ENCODE assay signal across 1 cellular context in genomic region chr6:1612386-1612893, GRCh38.
TF ChIP-seq lines count a peak whose summit lies in the region.

No MANE protein-coding gene starts in this region.

TF ChIP-seq in WTC11, 78 proteins besides CTCF, POLR2A, EP300 and RAD21 (continued from another document):
- no peak for TF ChIP-seq MLX (CRISPR knock-in tag; IDR thresholded peaks at IDR 0.05)
- no peak for TF ChIP-seq EMX1 (CRISPR knock-in tag; IDR thresholded peaks at IDR 0.05)
